8 cellular contexts compared by ENCODE assay signal in the genomic region with DNA sequence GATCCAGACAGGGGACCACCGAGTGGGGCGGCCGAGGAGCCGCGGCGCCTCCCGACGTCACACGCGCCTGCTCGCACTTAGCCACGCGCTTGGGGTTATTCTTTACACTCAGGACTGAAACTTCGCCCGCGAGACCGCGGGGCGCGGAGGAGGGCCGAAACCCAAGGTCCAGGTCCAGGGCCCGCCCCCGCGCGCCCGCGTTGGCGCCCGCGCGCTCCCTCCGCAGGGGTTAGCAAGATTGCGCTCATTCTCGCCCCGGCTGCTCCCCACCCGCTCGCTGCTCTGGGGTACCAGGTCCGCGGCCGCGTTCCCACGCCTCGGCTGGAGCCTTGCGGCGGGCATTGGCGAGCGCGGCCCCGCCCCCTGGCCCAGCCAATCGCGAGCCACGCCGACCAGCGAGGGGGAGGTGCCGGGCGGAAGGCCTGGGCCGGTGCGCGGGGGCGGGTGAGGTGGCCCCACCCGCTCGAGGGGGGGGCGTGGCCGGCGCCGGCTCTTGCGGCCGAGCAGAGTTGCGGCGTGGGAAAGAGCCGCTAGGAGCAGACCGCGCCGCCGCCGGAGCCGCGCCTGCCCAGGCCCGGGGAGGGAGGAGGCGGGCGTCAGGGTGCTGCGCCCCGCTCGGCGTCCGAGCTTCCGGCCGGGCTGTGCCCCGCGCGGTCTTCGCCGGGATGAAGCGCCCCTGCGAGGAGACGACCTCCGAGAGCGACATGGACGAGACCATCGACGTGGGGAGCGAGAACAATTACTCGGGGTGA. TPM values are rescaled to one million over a fixed set of nuclear protein-coding genes. Genes with fewer than 3 reads are reported as not detected.
DNase-seq lines count a peak whose midpoint lies in the region; ATAC-seq and TF ChIP-seq lines count a peak whose summit lies in the region.

A gene (plus strand): TSS at position 521 of the 752 bp plus-strand sequence. CDS start 145 bp downstream, at position 666.

- ATAC-seq in HG02623 (IDR thresholded peaks at IDR 0.05; ENCODE audit: unreplicated experiment) (peak; percentile 84), right cardiac atrium (peak; percentile 97 to 98), psoas muscle (peak; percentile 84 to 93 (median 91))

- H3K27me3 ChIP-seq in ascending aorta (no peaks in the 10 kb centered on the region), right cardiac atrium (ENCODE audit: control insufficient read depth, insufficient read depth) (no peaks in the 10 kb centered on the region), psoas muscle (ENCODE audit: insufficient read depth in 3 of 3, low read length in 2 of 3) (no peaks in the 10 kb centered on the region)

- H3K9me3 ChIP-seq in ascending aorta (no peaks in the 10 kb centered on the region), right cardiac atrium (ENCODE audit: control insufficient read depth, low read length) (no peaks in the 10 kb centered on the region), psoas muscle (no peaks in the 10 kb centered on the region)

- WGBS in right cardiac atrium = under 1% methylated on average over 103 of the region's 103 CpGs
- WGBS in psoas muscle, 3 donors = 1% methylated on average over 69 to 103 of the region's 103 CpGs

- H3K4me3 ChIP-seq in GM12875 (ENCODE audit: low read depth, low read length) (peak within 1 kb of the TSS; percentile 61), ascending aorta (peak within 1 kb of the TSS; percentile 79 to 81), right cardiac atrium (ENCODE audit: low read length) (peak within 1 kb of the TSS; percentile 66), psoas muscle (peak within 1 kb of the TSS; percentile 89)

- H3K4me1 ChIP-seq in ascending aorta (peaks cover 0 to 16% of the 10 kb centered on the region in 2 donors), right cardiac atrium (ENCODE audit: control insufficient read depth, insufficient read depth, low read length) (no peaks in the 10 kb centered on the region), psoas muscle (peaks cover 5% of the 10 kb centered on the region)

- TF ChIP-seq CTCF in GM12875 (IDR thresholded peaks at IDR 0.05; ENCODE audit: borderline replicate concordance, insufficient read depth, low read depth, low read length) = no peak
- no peak for TF ChIP-seq CTCF in ascending aorta (IDR thresholded peaks at IDR 0.05)
- TF ChIP-seq CTCF in psoas muscle (IDR thresholded peaks at IDR 0.05) = no peak

- intact Hi-C loops in ascending aorta (cut with DNase I) (loop anchor here (2.0 to 5.0 kb wide), 4 partner anchors 137 to 384 kb away; no protein-coding TSS in a partner anchor), right cardiac atrium (cut with DNase I) (loop anchor here in 1 of 4 donors (5.0 kb wide), 1 partner anchor 437 kb away; no protein-coding TSS in a partner anchor), psoas muscle (cut with DNase I) (loop anchor here (5.0 kb wide), 2 partner anchors 152 to 387 kb away; no protein-coding TSS in a partner anchor)

- DNase-seq in NCI-H1105 (lab: John Stamatoyannopoulos, UW) (peak; percentile 95), T-helper 22 cell (ENCODE audit: low read depth) (peak; percentile 69), ascending aorta (ENCODE audit: low spot score in 2 of 2) (peak; percentile 79 to 97), right cardiac atrium (peak; percentile 95 to 98 (median 98)), psoas muscle (peak; percentile 96 to 97), ureter (ENCODE audit: low spot score) (peak; percentile 90)

- H3K36me3 ChIP-seq in ascending aorta (no peaks in the 10 kb centered on the region), psoas muscle (ENCODE audit: insufficient read depth in 1 of 2, low read depth in 1 of 2) (peaks cover 0 to 26% of the 10 kb centered on the region in 2 donors)

- peak within 1 kb of the TSS; percentile 95 to 99 for H3K27ac ChIP-seq in ascending aorta
- H3K27ac ChIP-seq in right cardiac atrium (ENCODE audit: low read length) = peak within 1 kb of the TSS; percentile 78
- H3K27ac ChIP-seq in psoas muscle = peak within 1 kb of the TSS; percentile 98

RNA-seq across cellular contexts. Expression of the gene that starts here (rescaled TPM):
- 0.32 TPM for total RNA-seq in ascending aorta
- 1 to 10 TPM; 2.6 to 6.0 (median 3.7) TPM for total RNA-seq in right cardiac atrium
- polyA plus RNA-seq in right cardiac atrium = 3.1 TPM
- 10 to 100 TPM in 1 of 4 donors, 1 to 10 TPM in 3; 4.4 to 80.5 (median 7.5) TPM for total RNA-seq in psoas muscle
- 1 to 10 TPM; 4.2 to 6.2 (median 5.5) TPM for polyA plus RNA-seq in psoas muscle
- total RNA-seq in ureter = 2.0 TPM

Comparison
In these comparisons a context has a peak if more than half of its experiments do, and no peak if none do; other contexts are left out.
1. Peak in every context shown above with its lines: DNase-seq, ATAC-seq, H3K4me3 ChIP-seq and H3K27ac ChIP-seq.
2. Peak in DNase-seq, H3K4me3 ChIP-seq and H3K27ac ChIP-seq in ascending aorta; RNA of the gene not detected or under 1 TPM.